Comparison of ENCODE assay signal across 28 cellular contexts in the genomic region with DNA sequence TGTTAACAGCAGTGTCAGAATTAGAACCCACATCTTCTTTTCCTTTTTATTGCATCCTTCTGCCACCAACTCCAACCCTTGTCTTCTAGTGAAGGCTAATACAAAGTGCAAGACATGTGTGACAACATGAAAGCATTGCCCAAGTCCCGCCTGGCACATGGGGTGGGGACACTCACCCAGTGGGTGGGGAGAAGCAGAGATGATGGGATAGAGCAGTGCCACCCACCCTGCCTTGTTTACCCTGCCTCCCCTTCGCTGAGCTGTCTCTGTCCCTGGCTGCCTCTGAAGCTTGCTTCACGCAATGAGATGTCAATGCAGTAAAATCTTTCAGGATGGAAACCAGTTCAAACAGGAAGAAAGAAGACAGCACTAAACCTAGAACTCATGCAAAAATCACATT.
DNase-seq lines count a peak whose midpoint lies in the region; TF ChIP-seq lines count a peak whose summit lies in the region.
"Had no signal": no experiment of that assay in that cellular context is flagged by ENCODE, and none has a peak within 500 bp of the region (broad histone marks: within the 10 kb centered on the region; RNA-seq: fewer than 3 reads in every experiment).

No MANE protein-coding gene starts in this region.

- H3K4me1 Mint-ChIP-seq in CD4-positive, alpha-beta memory T cell, result peaks cover 5 to 18% (median 13%) of the 10 kb centered on the region in 4 donors
- H3K4me1 Mint-ChIP-seq in activated T-helper 1 cell treated with anti-CD3 and anti-CD28 coated beads, Interleukin-12 subunit alpha, Interleukin-12 subunit beta, Interleukin-2, Interleukin-4 antibody, amounts not matched to agents 30 ng/mL and 10 ng/mL and 1 ng/mL, durations not matched to agents 14 hours and 24 hours and 36 hours (ENCODE audit: low read depth), result peaks cover 56% of the 10 kb centered on the region

- TF ChIP-seq CTCF in HL-60 (IDR thresholded peaks at IDR 0.05; ENCODE audit: insufficient read depth, low read length), result no peak
- no peak for TF ChIP-seq CTCF in parathyroid adenoma (IDR thresholded peaks at IDR 0.05)

- H2AFZ ChIP-seq in parathyroid adenoma, result peak overlapping the region; percentile 33
- H2AFZ ChIP-seq: GM23338, hepatocyte had no signal

- no peaks in the 10 kb centered on the region for H3K4me1 ChIP-seq in CD4-positive, alpha-beta memory T cell (ENCODE audit: insufficient read depth, low read length)
- peaks cover 2% of the 10 kb centered on the region for H3K4me1 ChIP-seq in parathyroid adenoma
- H3K4me1 ChIP-seq: colonic mucosa, esophagus muscularis mucosa, testis, vagina had no signal

- no peaks in the 10 kb centered on the region for H3K9me3 Mint-ChIP-seq in CD4-positive, alpha-beta memory T cell
- H3K9me3 Mint-ChIP-seq in activated T-helper 1 cell treated with anti-CD3 and anti-CD28 coated beads, Interleukin-12 subunit alpha, Interleukin-12 subunit beta, Interleukin-2, Interleukin-4 antibody, amounts not matched to agents 30 ng/mL and 10 ng/mL and 1 ng/mL, durations not matched to agents 14 hours and 24 hours and 36 hours, result no peaks in the 10 kb centered on the region
- H3K9me3 Mint-ChIP-seq: activated naive CD4-positive, alpha-beta T cell treated with anti-CD3 and anti-CD28 coated beads, Interleukin-2, amount 50 U/mL, for 24 hours; endodermal cell; GM23338; WTC11 had no signal

- H3K27me3 Mint-ChIP-seq in CD4-positive, alpha-beta memory T cell, result no peaks in the 10 kb centered on the region
- H3K27me3 Mint-ChIP-seq in activated T-helper 1 cell treated with anti-CD3 and anti-CD28 coated beads, Interleukin-12 subunit alpha, Interleukin-12 subunit beta, Interleukin-2, Interleukin-4 antibody, amounts not matched to agents 30 ng/mL and 10 ng/mL and 1 ng/mL, durations not matched to agents 14 hours and 24 hours and 36 hours (ENCODE audit: insufficient read depth), result no peaks in the 10 kb centered on the region
- H3K27me3 Mint-ChIP-seq: activated naive CD4-positive, alpha-beta T cell treated with anti-CD3 and anti-CD28 coated beads, Interleukin-2, amount 50 U/mL, for 24 hours had no signal

- CTCF ChIA-PET in CD4-positive, alpha-beta memory T cell (lab: Charles Lee; ENCODE audit: partially characterized antibody), result no interaction called here

- POLR2A ChIA-PET in CD4-positive, alpha-beta memory T cell (lab: Charles Lee; ENCODE audit: partially characterized antibody), result no interaction called here

- no peak overlapping the region for H3K27ac ChIP-seq in CD4-positive, alpha-beta memory T cell (ENCODE audit: low read depth, low read length)
- H3K27ac ChIP-seq in HL-60 (replicated peaks), result peak overlapping the region; percentile 45
- H3K27ac ChIP-seq in parathyroid adenoma, result no peak overlapping the region
- H3K27ac ChIP-seq: colonic mucosa, esophagus muscularis mucosa, hepatocyte, skin epidermis, testis, vagina had no signal

- no peak overlapping the region for H3K4me2 ChIP-seq in parathyroid adenoma (ENCODE audit: low read length)
- H3K4me2 ChIP-seq: GM23338, hepatocyte had no signal

- no peak overlapping the region for H3K4me3 ChIP-seq in CD4-positive, alpha-beta memory T cell (ENCODE audit: low read length in 2 of 2)
- H3K4me3 ChIP-seq in HL-60 (replicated peaks; ENCODE audit: insufficient read depth, low read length) (no peak overlapping the region), parathyroid adenoma (ENCODE audit: low read depth, low read length) (no peak overlapping the region)
- H3K4me3 ChIP-seq: colonic mucosa, esophagus muscularis mucosa, GM23338, hepatocyte, skin epidermis, testis, vagina had no signal

- intact Hi-C loops in CD4-positive, alpha-beta memory T cell (cut with micrococcal nuclease), result no loop called here
- intact Hi-C loops in activated T-helper 1 cell treated with anti-CD3 and anti-CD28 coated beads, Interleukin-12 subunit alpha, Interleukin-12 subunit beta, Interleukin-2, Interleukin-4 antibody, amounts not matched to agents 30 ng/mL and 10 ng/mL and 1 ng/mL, durations not matched to agents 14 hours and 24 hours and 36 hours (cut with micrococcal nuclease), result no loop called here

- no peaks in the 10 kb centered on the region for H3K79me2 ChIP-seq in parathyroid adenoma
- H3K79me2 ChIP-seq: hepatocyte had no signal

- DNase-seq in CD4-positive, alpha-beta memory T cell, result no peak
- DNase-seq in HL-60 (ENCODE audit: low read depth in 1 of 2, low spot score in 1 of 2) (peak in 1 of 2 experiments; percentile 18), NCI-H1105 (lab: John Stamatoyannopoulos, UW) (no peak), globus pallidus (ENCODE audit: low spot score) (no peak)
- DNase-seq in activated T-helper 1 cell treated with anti-CD3 and anti-CD28 coated beads, Interleukin-12 subunit alpha, Interleukin-12 subunit beta, Interleukin-2, Interleukin-4 antibody, amounts not matched to agents 30 ng/mL and 10 ng/mL and 1 ng/mL, durations not matched to agents 14 hours and 24 hours and 36 hours (ENCODE audit: low spot score), result no peak
- DNase-seq in stimulated activated CD4-positive, alpha-beta T cell treated with anti-CD3 and anti-CD28 coated beads, Interleukin-2, amount 100 ng/mL, for 24 hours, result no peak
- DNase-seq: activated CD4-positive, alpha-beta T cell treated with anti-CD3 and anti-CD28 coated beads, Interleukin-2, amount 50 U/mL, for 48 hours; C1 segment of cervical spinal cord; colonic mucosa; DMS53; endodermal cell; GDM1; mesendoderm; NCI-H1092 treated with DMSO at 0.1 percent for 48 hours; NCI-H2029 treated with DMSO at 0.1 percent for 48 hours; NCI-H226; occipital lobe; stimulated activated CD4-positive, alpha-beta T cell treated with anti-CD3 and anti-CD28 coated beads, Interleukin-1b, Interleukin-23, amount 100 ng/mL, for 48 hours; T-helper 9 cell; testis had no signal

- no peaks in the 10 kb centered on the region for H3K36me3 ChIP-seq in CD4-positive, alpha-beta memory T cell (ENCODE audit: insufficient read depth, low read length)
- H3K36me3 ChIP-seq in parathyroid adenoma (ENCODE audit: control insufficient read depth, insufficient read depth, low read length), result no peaks in the 10 kb centered on the region
- H3K36me3 ChIP-seq: colonic mucosa, esophagus muscularis mucosa, vagina had no signal

- no peak overlapping the region for H3K4me3 Mint-ChIP-seq in CD4-positive, alpha-beta memory T cell
- H3K4me3 Mint-ChIP-seq in activated T-helper 1 cell treated with anti-CD3 and anti-CD28 coated beads, Interleukin-12 subunit alpha, Interleukin-12 subunit beta, Interleukin-2, Interleukin-4 antibody, amounts not matched to agents 30 ng/mL and 10 ng/mL and 1 ng/mL, durations not matched to agents 14 hours and 24 hours and 36 hours, result no peak overlapping the region
- H3K4me3 Mint-ChIP-seq: activated naive CD4-positive, alpha-beta T cell treated with anti-CD3 and anti-CD28 coated beads, Interleukin-2, amount 50 U/mL, for 24 hours; endodermal cell; GM23338; WTC11 had no signal

- H3K27ac Mint-ChIP-seq in CD4-positive, alpha-beta memory T cell, result peak overlapping the region in 4 of 7 donors; percentile 26 to 81 (median 66)
- peak overlapping the region; percentile 62 for H3K27ac Mint-ChIP-seq in activated T-helper 1 cell treated with anti-CD3 and anti-CD28 coated beads, Interleukin-12 subunit alpha, Interleukin-12 subunit beta, Interleukin-2, Interleukin-4 antibody, amounts not matched to agents 30 ng/mL and 10 ng/mL and 1 ng/mL, durations not matched to agents 14 hours and 24 hours and 36 hours
- H3K27ac Mint-ChIP-seq: activated naive CD4-positive, alpha-beta T cell treated with anti-CD3 and anti-CD28 coated beads, Interleukin-2, amount 50 U/mL, for 24 hours; endodermal cell; GM23338; WTC11 had no signal

- H3K9me3 ChIP-seq in CD4-positive, alpha-beta memory T cell (ENCODE audit: control insufficient read depth in 1 of 2, low read length in 2 of 2), result no peaks in the 10 kb centered on the region
- H3K9me3 ChIP-seq in parathyroid adenoma (ENCODE audit: control insufficient read depth, low read length), result no peaks in the 10 kb centered on the region
- H3K9me3 ChIP-seq: colonic mucosa, esophagus muscularis mucosa, testis, vagina had no signal

- no peak overlapping the region for H3K9ac ChIP-seq in parathyroid adenoma

- H3K27me3 ChIP-seq in CD4-positive, alpha-beta memory T cell (ENCODE audit: insufficient read depth, low read length), result no peaks in the 10 kb centered on the region
- no peaks in the 10 kb centered on the region for H3K27me3 ChIP-seq in HL-60 (ENCODE audit: insufficient read depth, poor library complexity, severe bottlenecking)
- H3K27me3 ChIP-seq in parathyroid adenoma (ENCODE audit: control insufficient read depth, insufficient read depth, low read length), result no peaks in the 10 kb centered on the region
- H3K27me3 ChIP-seq: colonic mucosa, esophagus muscularis mucosa, testis, vagina had no signal

- peaks cover 23 to 38% of the 10 kb centered on the region in 2 donors for H3K36me3 Mint-ChIP-seq in CD4-positive, alpha-beta memory T cell
- peaks cover 25% of the 10 kb centered on the region for H3K36me3 Mint-ChIP-seq in activated T-helper 1 cell treated with anti-CD3 and anti-CD28 coated beads, Interleukin-12 subunit alpha, Interleukin-12 subunit beta, Interleukin-2, Interleukin-4 antibody, amounts not matched to agents 30 ng/mL and 10 ng/mL and 1 ng/mL, durations not matched to agents 14 hours and 24 hours and 36 hours (ENCODE audit: low read depth)
- H3K36me3 Mint-ChIP-seq: WTC11 had no signal
